In the genomic region with DNA sequence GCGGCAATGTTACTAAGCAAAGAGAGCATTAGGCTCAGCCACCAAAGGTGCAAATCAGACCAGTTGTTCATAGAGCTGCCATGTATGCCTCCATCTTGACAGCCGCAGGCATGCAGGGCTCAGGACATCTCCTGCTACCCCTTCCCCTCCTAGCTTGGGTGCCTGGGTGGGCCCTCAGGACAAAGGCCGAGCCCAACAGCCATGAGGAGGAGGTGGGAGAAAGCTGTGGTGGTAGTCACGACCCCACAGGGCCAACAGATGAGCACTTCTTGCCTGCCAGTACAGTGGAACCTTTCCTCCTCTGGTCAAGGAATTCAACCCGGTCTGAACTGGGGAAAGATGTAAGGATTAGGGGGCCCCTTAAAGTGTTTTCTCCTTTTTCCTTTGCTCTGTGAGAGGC, we compare ENCODE assay signal across 20 cellular contexts.
A peak's percentile ranks its signal among the peaks of the same experiment; 100 is the strongest.
DNase-seq lines count a peak whose midpoint lies in the region; ATAC-seq and TF ChIP-seq lines count a peak whose summit lies in the region.
"Had no signal": no experiment of that assay in that cellular context is flagged by ENCODE, and none has a peak within 500 bp of the region (broad histone marks: within the 10 kb centered on the region; RNA-seq: fewer than 3 reads in every experiment).

No MANE protein-coding gene starts in this region.

- H2AFZ ChIP-seq in Karpas-422 (ENCODE audit: low read length): 0 out of 2 replicates have a peak overlapping the region, but pooled peaks have one; percentile 26
- peak overlapping the region; percentile 63 for H2AFZ ChIP-seq in neural progenitor cell (replicated peaks)

- H4K20me1 ChIP-seq in Karpas-422 (ENCODE audit: insufficient read depth, low read depth, low read length) (no peaks in the 10 kb centered on the region), neural progenitor cell (ENCODE audit: low read depth) (no peaks in the 10 kb centered on the region)
- H4K20me1 ChIP-seq: BLaER1 treated with 17β-estradiol and CSF1 and Interleukin-3, amounts not matched to agents 10 nM and 100 nM had no signal

- H3K9me3 ChIP-seq in Karpas-422 (ENCODE audit: low read length) (no peaks in the 10 kb centered on the region), gastroesophageal sphincter (peaks cover 0 to 7% (median 0%) of the 10 kb centered on the region in 3 donors), neural progenitor cell (ENCODE audit: low read depth) (no peaks in the 10 kb centered on the region)
- H3K9me3 ChIP-seq: A549; BLaER1 treated with 17β-estradiol and CSF1 and Interleukin-3, amounts not matched to agents 10 nM and 100 nM; Caco-2 had no signal

- no peak for TF ChIP-seq POLR2A in gastroesophageal sphincter (IDR thresholded peaks at IDR 0.05)

- ATAC-seq in gastroesophageal sphincter: peak; percentile 28
- no peak for ATAC-seq in HG02840 (IDR thresholded peaks at IDR 0.05; ENCODE audit: low FRiP score, unreplicated experiment)
- ATAC-seq: A549; CD8-positive, alpha-beta T cell; GM12878 had no signal

- WGBS in gastroesophageal sphincter (ENCODE audit: low coverage in 1 of 2), 2 donors: 83% methylated on average over 2 of the region's 5 CpGs; no CpG with 5 or more reads in 1 of the 2 donors

- no peaks in the 10 kb centered on the region for H3K27me3 Mint-ChIP-seq in neural progenitor cell (ENCODE audit: insufficient read depth, low read depth)
- peaks cover 3% of the 10 kb centered on the region for H3K27me3 Mint-ChIP-seq in osteocyte (ENCODE audit: unreplicated experiment)
- H3K27me3 Mint-ChIP-seq: B cell; CD4-positive, alpha-beta T cell had no signal

- H3K4me1 ChIP-seq in Karpas-422 (ENCODE audit: low read length) (no peaks in the 10 kb centered on the region), gastroesophageal sphincter (no peaks in the 10 kb centered on the region), neural progenitor cell (no peaks in the 10 kb centered on the region)
- H3K4me1 ChIP-seq: A549; BLaER1 treated with 17β-estradiol and CSF1 and Interleukin-3, amounts not matched to agents 10 nM and 100 nM; Caco-2 had no signal

- no peaks in the 10 kb centered on the region for H3F3A ChIP-seq in neural progenitor cell (ENCODE audit: low read depth)

- H3K27ac ChIP-seq in Karpas-422 (ENCODE audit: low read length) (no peak overlapping the region), gastroesophageal sphincter (no peak overlapping the region), neural progenitor cell (no peak overlapping the region)
- H3K27ac ChIP-seq: 22Rv1; A549; BLaER1 treated with 17β-estradiol and CSF1 and Interleukin-3, amounts not matched to agents 10 nM and 100 nM; C4-2B had no signal

- DNase-seq in Karpas-422 (no peak), neural progenitor cell (ENCODE audit: low spot score) (peak; percentile 3), osteocyte (ENCODE audit: extremely low spot score, unreplicated experiment) (peak; percentile 57), HT-29 (ENCODE audit: low spot score) (no peak), NCI-H524 treated with DMSO at 0.1 percent for 48 hours (lab: John Stamatoyannopoulos, UW) (no peak)
- DNase-seq: AML-193; Caco-2; Calu3; CD4-positive, alpha-beta T cell; CD8-positive, alpha-beta T cell; DMS79 treated with DMSO at 0.1 percent for 48 hours; GF-D8 had no signal

- H3K9me3 Mint-ChIP-seq in neural progenitor cell (no peaks in the 10 kb centered on the region), osteocyte (ENCODE audit: unreplicated experiment) (no peaks in the 10 kb centered on the region)

- no peak overlapping the region for H3K27ac Mint-ChIP-seq in neural progenitor cell
- H3K27ac Mint-ChIP-seq in osteocyte (ENCODE audit: unreplicated experiment): no peak overlapping the region
- H3K27ac Mint-ChIP-seq: B cell; CD4-positive, alpha-beta T cell; CD8-positive, alpha-beta T cell had no signal

- H3K36me3 Mint-ChIP-seq in neural progenitor cell: no peaks in the 10 kb centered on the region
- H3K36me3 Mint-ChIP-seq in osteocyte (ENCODE audit: unreplicated experiment): no peaks in the 10 kb centered on the region
- H3K36me3 Mint-ChIP-seq: CD8-positive, alpha-beta T cell had no signal

- H3K27me3 ChIP-seq in Karpas-422 (ENCODE audit: low read length) (no peaks in the 10 kb centered on the region), gastroesophageal sphincter (no peaks in the 10 kb centered on the region), neural progenitor cell (no peaks in the 10 kb centered on the region)
- H3K27me3 ChIP-seq: BLaER1 treated with 17β-estradiol and CSF1 and Interleukin-3, amounts not matched to agents 10 nM and 100 nM had no signal

- no peaks in the 10 kb centered on the region for H3K4me1 Mint-ChIP-seq in neural progenitor cell
- H3K4me1 Mint-ChIP-seq in osteocyte (ENCODE audit: unreplicated experiment): no peaks in the 10 kb centered on the region
- H3K4me1 Mint-ChIP-seq: B cell had no signal

- no peak for TF ChIP-seq EP300 in gastroesophageal sphincter (IDR thresholded peaks at IDR 0.05)

- H3K4me3 Mint-ChIP-seq in neural progenitor cell (no peak overlapping the region), osteocyte (ENCODE audit: unreplicated experiment) (no peak overlapping the region)
- H3K4me3 Mint-ChIP-seq: B cell; CD4-positive, alpha-beta T cell; CD8-positive, alpha-beta T cell had no signal

- H3K36me3 ChIP-seq in Karpas-422 (ENCODE audit: insufficient read depth, low read length) (no peaks in the 10 kb centered on the region), gastroesophageal sphincter (no peaks in the 10 kb centered on the region), neural progenitor cell (no peaks in the 10 kb centered on the region)
- H3K36me3 ChIP-seq: BLaER1 treated with 17β-estradiol and CSF1 and Interleukin-3, amounts not matched to agents 10 nM and 100 nM had no signal

- H3K9me2 ChIP-seq in Karpas-422 (replicated peaks; ENCODE audit: insufficient read depth, low read length): no peaks in the 10 kb centered on the region

- TF ChIP-seq CTCF in gastroesophageal sphincter (IDR thresholded peaks at IDR 0.05) (no peak), neural progenitor cell (IDR thresholded peaks at IDR 0.05) (no peak), osteocyte (IDR thresholded peaks at IDR 0.05) (no peak)

- H3K4me3 ChIP-seq in Karpas-422 (ENCODE audit: low read length): no peak overlapping the region
- no peak overlapping the region for H3K4me3 ChIP-seq in gastroesophageal sphincter
- no peak overlapping the region for H3K4me3 ChIP-seq in neural progenitor cell
- H3K4me3 ChIP-seq: A549; BLaER1 treated with 17β-estradiol and CSF1 and Interleukin-3, amounts not matched to agents 10 nM and 100 nM; GM12878 had no signal

- no peak overlapping the region for H3K4me2 ChIP-seq in Karpas-422 (ENCODE audit: low read depth, low read length, poor library complexity, severe bottlenecking)
- H3K4me2 ChIP-seq in neural progenitor cell: no peak overlapping the region
- H3K4me2 ChIP-seq: A549; BLaER1 treated with 17β-estradiol and CSF1 and Interleukin-3, amounts not matched to agents 10 nM and 100 nM had no signal

- H3K79me2 ChIP-seq in Karpas-422 (ENCODE audit: low read length) (no peaks in the 10 kb centered on the region), neural progenitor cell (ENCODE audit: low read depth) (no peaks in the 10 kb centered on the region)

- H3K9ac ChIP-seq in Karpas-422 (ENCODE audit: low read length) (no peak overlapping the region), neural progenitor cell (no peak overlapping the region)
- H3K9ac ChIP-seq: BLaER1 treated with 17β-estradiol and CSF1 and Interleukin-3, amounts not matched to agents 10 nM and 100 nM had no signal

Comparison
In these comparisons a context has a peak if more than half of its experiments do, and no peak if none do; other contexts are left out.
1. DNase-seq: peak in neural progenitor cell (single experiment) and osteocyte (single experiment); none in Karpas-422 (single experiment), HT-29 (single experiment) and NCI-H524 treated with DMSO at 0.1 percent for 48 hours (single experiment).